In the genomic region with DNA sequence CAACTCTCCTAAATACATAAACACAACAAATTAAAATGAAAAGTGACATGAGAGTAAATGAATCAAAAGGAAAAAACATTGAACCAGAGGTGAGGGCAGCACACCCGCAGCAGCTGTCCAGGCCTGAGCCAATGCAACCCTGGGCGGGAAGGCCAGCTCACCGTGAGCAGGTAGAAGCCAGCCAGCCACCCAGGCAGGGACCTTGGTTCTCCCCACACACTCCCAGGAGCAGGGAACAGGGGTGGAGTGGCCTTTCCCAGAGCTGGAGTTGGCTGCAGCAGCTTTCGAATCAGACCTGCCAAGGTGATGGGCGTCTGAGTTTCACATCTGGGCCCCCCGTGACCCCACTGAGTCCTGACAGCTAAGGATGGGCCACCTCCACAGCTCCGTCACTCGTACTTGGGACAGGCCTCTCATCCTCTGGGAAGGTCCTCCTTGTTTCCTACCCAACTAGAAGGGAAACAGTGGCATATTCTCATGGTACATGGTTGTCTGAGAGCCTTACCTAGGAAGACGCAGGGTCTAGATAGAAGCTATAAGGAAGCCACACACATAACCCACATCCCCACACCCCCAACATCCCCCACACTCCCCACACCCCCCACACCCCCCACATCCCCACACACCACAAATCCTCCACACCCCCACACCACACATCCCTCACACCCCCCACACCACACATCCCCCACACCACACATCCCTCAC, we compare ENCODE assay signal across 19 cellular contexts.
"Had no signal": no experiment of that assay in that cellular context is flagged by ENCODE, and none has a peak within 500 bp of the region (broad histone marks: within the 10 kb centered on the region; RNA-seq: fewer than 3 reads in every experiment).

No MANE protein-coding gene starts in this region.

- H3K27ac ChIP-seq: body of pancreas, left ventricle myocardium inferior, neutrophil, suprapubic skin, transverse colon, uterus had no signal

- H3K4me3 ChIP-seq: body of pancreas, heart left ventricle, left ventricle myocardium inferior, mucosa of descending colon, suprapubic skin, transverse colon, uterus had no signal

- H3K27me3 ChIP-seq: body of pancreas, heart left ventricle, neutrophil, suprapubic skin, transverse colon, uterus had no signal

- H3K9me3 ChIP-seq: body of pancreas, heart left ventricle, left ventricle myocardium inferior, mucosa of descending colon, neutrophil, suprapubic skin, transverse colon, uterus had no signal

- DNase-seq: activated B cell treated with CpG ODN at 0.5 μM for 24 hours; activated CD4-positive, alpha-beta memory T cell treated with anti-CD3 and anti-CD28 coated beads for 36 hours; activated CD4-positive, alpha-beta T cell treated with anti-CD3 and anti-CD28 coated beads for 4 hours; activated naive CD4-positive, alpha-beta T cell treated with anti-CD3 and anti-CD28 coated beads for 36 hours; activated T-cell treated with anti-CD3 and anti-CD28 coated beads, Interleukin-2, amount 50 U/mL, for 24 hours; body of pancreas; endodermal cell; heart left ventricle; kidney glomerular epithelial cell; left ventricle myocardium inferior; mammary epithelial cell; mucosa of descending colon; naive B cell; stimulated activated CD4-positive, alpha-beta T cell treated with anti-CD3 and anti-CD28 coated beads, Interleukin-2, amount 100 ng/mL, for 24 hours; T-cell; transverse colon; uterus had no signal

- H3K4me1 ChIP-seq: body of pancreas, left ventricle myocardium inferior, suprapubic skin, uterus had no signal

- ATAC-seq: body of pancreas, mucosa of descending colon, T-cell had no signal

- H3K36me3 ChIP-seq: neutrophil, suprapubic skin, transverse colon, uterus had no signal
